Comparison of ENCODE assay signal across 8 cellular contexts in genomic region chr12:92927055-92927435, GRCh38. TPM values are rescaled to one million over a fixed set of nuclear protein-coding genes. Genes with fewer than 3 reads are reported as not detected.
DNase-seq lines count a peak whose midpoint lies in the region; ATAC-seq, FAIRE-seq and TF ChIP-seq lines count a peak whose summit lies in the region.

No MANE protein-coding gene starts in this region.

- H3K4me2 ChIP-seq in OCI-LY3 (ENCODE audit: low read length) (peak overlapping the region; percentile 86), keratinocyte (ENCODE audit: control insufficient read depth, extremely low read depth, insufficient read depth, low read depth, low read length) (peak overlapping the region; percentile 89)

- H2AFZ ChIP-seq in OCI-LY3 (ENCODE audit: low read depth, low read length) (no peak overlapping the region), keratinocyte (ENCODE audit: control insufficient read depth, low read length) (no peak overlapping the region)

- H4K20me1 ChIP-seq in OCI-LY3 (ENCODE audit: insufficient read depth, low read length) (peaks cover 21% of the 10 kb centered on the region), keratinocyte (ENCODE audit: control insufficient read depth, extremely low read depth, insufficient read depth, low read length) (no peaks in the 10 kb centered on the region)

- CTCF ChIA-PET in A673 (lab: Charles Lee) = interaction anchor here (0.6 to 1.1 kb wide), 3 partner anchors 141 to 492 kb away, joined by 3 to 6 read pairs (median 4); no protein-coding TSS in a partner anchor

- peak; percentile 55 for TF ChIP-seq CTCF in A673 (conservative IDR thresholded peaks at IDR 0.05; ENCODE audit: low read depth, low read length)
- TF ChIP-seq CTCF in OCI-LY3 (IDR thresholded peaks at IDR 0.05; ENCODE audit: low read depth, low read length) = peak; percentile 26; the same call in 1 of the 2 replicates
- TF ChIP-seq CTCF in keratinocyte (optimal IDR thresholded peaks at IDR 0.05 in 1 of 3, IDR thresholded peaks at IDR 0.05 in 1 of 3, conservative IDR thresholded peaks at IDR 0.05 in 1 of 3; ENCODE audit: extremely low read depth in 1 of 3, insufficient read depth in 2 of 3, low read length in 3 of 3) = peak in 2 of 3 experiments; percentile 17 to 49

- H3K36me3 ChIP-seq in A673 (ENCODE audit: insufficient read depth, low read length, poor library complexity, severe bottlenecking) (no peaks in the 10 kb centered on the region), OCI-LY3 (replicated peaks; ENCODE audit: low read depth, low read length) (peaks cover 3% of the 10 kb centered on the region), keratinocyte (ENCODE audit: control insufficient read depth in 2 of 2, extremely low read depth in 1 of 2, insufficient read depth in 2 of 2, low read length in 2 of 2) (no peaks in the 10 kb centered on the region)

- peaks cover 16% of the 10 kb centered on the region for H3K4me1 ChIP-seq in A673 (ENCODE audit: insufficient read depth, low read length, poor library complexity, severe bottlenecking)
- peaks cover 32% of the 10 kb centered on the region for H3K4me1 ChIP-seq in OCI-LY3 (ENCODE audit: low read length)
- H3K4me1 ChIP-seq in keratinocyte (ENCODE audit: control insufficient read depth, extremely low read depth, insufficient read depth, low read length) = peaks cover 27% of the 10 kb centered on the region

- H3K9ac ChIP-seq in OCI-LY3 (ENCODE audit: low read length) (no peak overlapping the region), keratinocyte (ENCODE audit: control insufficient read depth, extremely low read depth, insufficient read depth, low read length) (peak overlapping the region; percentile 96)

- H3K27ac ChIP-seq in A673 (ENCODE audit: low read depth, low read length, poor library complexity, severe bottlenecking) (peak overlapping the region; percentile 95), OCI-LY3 (ENCODE audit: low read length) (no peak overlapping the region), keratinocyte (ENCODE audit: control insufficient read depth, insufficient read depth, low read length) (peak overlapping the region; percentile 90)

- ATAC-seq in GM18499 (IDR thresholded peaks at IDR 0.05; ENCODE audit: insufficient read depth, unreplicated experiment) = peak; percentile 11
- ATAC-seq in HG02623 (IDR thresholded peaks at IDR 0.05; ENCODE audit: unreplicated experiment) = no peak
- ATAC-seq in HG02763 (IDR thresholded peaks at IDR 0.05; ENCODE audit: unreplicated experiment) = no peak

- intact Hi-C loops in A673 (cut with micrococcal nuclease; ENCODE audit: unreplicated experiment) = loop anchor here (5.0 kb wide), 2 partner anchors 140 to 205 kb away; no protein-coding TSS in a partner anchor

- H3K4me3 Mint-ChIP-seq in activated naive CD8-positive, alpha-beta T cell treated with anti-CD3 and anti-CD28 coated beads for 36 hours = peak overlapping the region; percentile 90

- H3K4me1 Mint-ChIP-seq in activated naive CD8-positive, alpha-beta T cell treated with anti-CD3 and anti-CD28 coated beads for 36 hours = peaks cover 39% of the 10 kb centered on the region

- POLR2A ChIA-PET in A673 (lab: Charles Lee; ENCODE audit: low non-redundant PET) = no interaction called here

- peak overlapping the region; percentile 98 for H3K27ac Mint-ChIP-seq in activated naive CD8-positive, alpha-beta T cell treated with anti-CD3 and anti-CD28 coated beads for 36 hours

- H3K79me2 ChIP-seq in OCI-LY3 (ENCODE audit: low read length) = peaks cover 58% of the 10 kb centered on the region
- peaks cover 53% of the 10 kb centered on the region for H3K79me2 ChIP-seq in keratinocyte (ENCODE audit: control insufficient read depth, insufficient read depth, low read length)

- no TSS peak for BruUV-seq in A673 (replicated peaks; lab: Mats Ljungman, UMichigan)

- DNase-seq in A673 (ENCODE audit: low spot score) (peak; percentile 91), keratinocyte (ENCODE audit: low read depth, low spot score) (no peak)
- DNase-seq in activated naive CD8-positive, alpha-beta T cell treated with anti-CD3 and anti-CD28 coated beads for 36 hours = peak; percentile 62
- DNase-seq in stimulated activated CD8-positive, alpha-beta memory T cell treated with anti-CD3 and anti-CD28 coated beads, Interleukin-15, amount 100 ng/mL, for 4 hours (ENCODE audit: low read depth in 2 of 2) = peak; percentile 4 to 32

- peaks cover 17% of the 10 kb centered on the region for H3K36me3 Mint-ChIP-seq in activated naive CD8-positive, alpha-beta T cell treated with anti-CD3 and anti-CD28 coated beads for 36 hours

- H3K27me3 ChIP-seq in A673 (replicated peaks; ENCODE audit: insufficient read depth, low read depth, low read length, poor library complexity) = no peaks in the 10 kb centered on the region
- no peaks in the 10 kb centered on the region for H3K27me3 ChIP-seq in OCI-LY3 (ENCODE audit: low read depth, low read length)
- no peaks in the 10 kb centered on the region for H3K27me3 ChIP-seq in keratinocyte (ENCODE audit: control insufficient read depth, extremely low read depth, insufficient read depth, low read length)

- H3K4me3 ChIP-seq in A673 (ENCODE audit: low read depth, low read length, poor library complexity, severe bottlenecking) (peak overlapping the region; percentile 71), OCI-LY3 (ENCODE audit: low read length) (peak overlapping the region; percentile 82), keratinocyte (ENCODE audit: control insufficient read depth in 2 of 3, extremely low read depth in 1 of 3, insufficient read depth in 2 of 3, low read depth in 1 of 3, low read length in 3 of 3) (peak overlapping the region; percentile 70 to 85 (median 75))

- no peaks in the 10 kb centered on the region for H3K9me3 Mint-ChIP-seq in activated naive CD8-positive, alpha-beta T cell treated with anti-CD3 and anti-CD28 coated beads for 36 hours

- FAIRE-seq in keratinocyte (lab: Jason Lieb, UNC) = no peak

- dilution Hi-C loops in keratinocyte (cut with MboI; ENCODE audit: extremely low pct_ligation_motif_present, low sequenced_read_pairs) = no loop called here

- H3K27me3 Mint-ChIP-seq in activated naive CD8-positive, alpha-beta T cell treated with anti-CD3 and anti-CD28 coated beads for 36 hours = no peaks in the 10 kb centered on the region

- no peaks in the 10 kb centered on the region for H3K9me3 ChIP-seq in A673 (ENCODE audit: low read depth, low read length, poor library complexity, severe bottlenecking)
- H3K9me3 ChIP-seq in OCI-LY3 (ENCODE audit: insufficient read depth, low read length) = no peaks in the 10 kb centered on the region
- no peaks in the 10 kb centered on the region for H3K9me3 ChIP-seq in keratinocyte (ENCODE audit: control insufficient read depth, low read depth, low read length)

- no peaks in the 10 kb centered on the region for H3K9me1 ChIP-seq in keratinocyte (ENCODE audit: control insufficient read depth, extremely low read depth, insufficient read depth, low read length)

RNA-seq across cellular contexts. Expression of gene EEA1, which starts 2.0 kb away (rescaled TPM):
- total RNA-seq in A673 (2021) = 33.2 and 35.7 TPM in 2 replicates
- 10 to 100 TPM; 17.5 TPM for total RNA-seq in activated naive CD8-positive, alpha-beta T cell treated with anti-CD3 and anti-CD28 coated beads for 36 hours
- 7.3 to 14.3 TPM (median 12.0 TPM) in 3 replicates for polyA plus RNA-seq in keratinocyte
- polyA plus RNA-seq in keratinocyte (2011; ENCODE audit: low read depth) = 63.5 TPM
- polyA plus RNA-seq in keratinocyte (2011; cell fraction: cytosol; rRNA removed) = 3.5 and 8.3 TPM in 2 replicates
- 13.5 and 24.4 TPM in 2 replicates for polyA plus RNA-seq in keratinocyte (2011; cell fraction: nucleus; rRNA removed)
- polyA plus RNA-seq in keratinocyte (2012; ENCODE audit: low replicate concordance) = 10.9 and 11.0 TPM in 2 replicates
- 1.2 to 35.0 TPM (median 9.6 TPM) in 3 replicates for polyA minus RNA-seq in keratinocyte
- polyA minus RNA-seq in keratinocyte (2011; cell fraction: cytosol; rRNA and poly(A)+ RNA removed) = 7.1 TPM
- 22.8 and 71.7 TPM in 2 replicates for polyA minus RNA-seq in keratinocyte (2011; cell fraction: nucleus; rRNA and poly(A)+ RNA removed)
